ENCODE assay signal across 20 cellular contexts in the genomic region with DNA sequence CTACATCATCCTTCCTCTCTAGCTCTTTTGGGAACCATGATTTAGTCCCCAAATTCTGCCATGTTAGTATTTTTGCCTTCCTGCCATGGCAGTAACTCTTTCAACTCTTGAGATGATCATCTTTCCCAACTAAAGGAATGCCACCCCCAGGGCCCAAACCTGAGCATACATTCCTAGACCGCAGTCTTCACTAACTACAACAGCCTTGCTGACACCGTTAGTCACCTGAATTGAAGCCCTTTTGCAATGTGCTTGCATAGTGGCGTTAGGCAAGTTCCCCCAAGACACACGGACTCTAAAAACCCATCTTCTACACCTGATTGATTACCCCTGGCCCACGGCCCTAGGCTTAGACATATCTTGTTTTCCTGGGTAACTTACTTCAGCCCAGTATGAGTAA.
"Had no signal": no experiment of that assay in that cellular context is flagged by ENCODE, and none has a peak within 500 bp of the region (broad histone marks: within the 10 kb centered on the region; RNA-seq: fewer than 3 reads in every experiment).

No MANE protein-coding gene starts in this region.

- H3K4me2 ChIP-seq: hepatocyte had no signal

- H3K4me3 ChIP-seq: coronary artery, hepatocyte, right atrium auricular region, sigmoid colon, skin epidermis, stomach, upper lobe of left lung, uterus had no signal

- H3K4me3 Mint-ChIP-seq: endodermal cell; naive thymus-derived CD4-positive, alpha-beta T cell; nephron progenitor cell had no signal

- H3K27ac Mint-ChIP-seq: endodermal cell, nephron progenitor cell had no signal

- H3K79me2 ChIP-seq: hepatocyte had no signal

- H3K9me3 ChIP-seq: neutrophil, right atrium auricular region, sigmoid colon, stomach, upper lobe of left lung, uterus had no signal

- H3K27me3 ChIP-seq: foreskin keratinocyte, hepatocyte, neutrophil, right atrium auricular region, sigmoid colon, stomach, upper lobe of left lung, uterus had no signal

- H3K4me1 ChIP-seq: foreskin keratinocyte, right atrium auricular region, sigmoid colon, upper lobe of left lung, uterus had no signal

- H3K9me3 Mint-ChIP-seq: endodermal cell; naive thymus-derived CD4-positive, alpha-beta T cell had no signal

- H3K4me1 Mint-ChIP-seq: nephron progenitor cell had no signal

- H2AFZ ChIP-seq: hepatocyte had no signal

- DNase-seq: effector CD4-positive, alpha-beta T cell; endodermal cell; erythroblast; foreskin keratinocyte; head of caudate nucleus; mesenchymal stem cell; naive thymus-derived CD4-positive, alpha-beta T cell; nephron progenitor cell; sigmoid colon; stimulated activated naive CD4-positive, alpha-beta T cell; stomach; substantia nigra; upper lobe of left lung; uterus had no signal

- H3K36me3 ChIP-seq: neutrophil, right atrium auricular region, uterus had no signal

- ATAC-seq: foreskin keratinocyte; left lobe of liver; naive thymus-derived CD4-positive, alpha-beta T cell had no signal

- H3K27ac ChIP-seq: coronary artery, foreskin keratinocyte, hepatocyte, neutrophil, right atrium auricular region, sigmoid colon, skin epidermis, stomach, upper lobe of left lung, uterus had no signal
